8 cellular contexts compared by ENCODE assay signal in genomic region chr7:128343554-128344430, GRCh38. TPM values are rescaled to one million over a fixed set of nuclear protein-coding genes. Genes with fewer than 3 reads are reported as not detected.
DNase-seq lines count a peak whose midpoint lies in the region; ATAC-seq and TF ChIP-seq lines count a peak whose summit lies in the region.

Gene RBM28, minus strand, starts transcription at chr7:128343908. Its CDS starts 115 bp downstream, at chr7:128343793.

- H3K9me3 ChIP-seq in right cardiac atrium (ENCODE audit: control insufficient read depth, low read length) (no peaks in the 10 kb centered on the region), uterus (no peaks in the 10 kb centered on the region)

- peak in 1 of 2 donors; percentile 50 for TF ChIP-seq POLR2A in uterus (IDR thresholded peaks at IDR 0.05)

- 13% methylated on average over 49 of the region's 49 CpGs for WGBS in right cardiac atrium

- intact Hi-C loops in T-helper 2 cell treated with Interferon-gamma antibody and Interleukin-4, amounts not matched to agents 100 ng/mL and 5 ng/mL, for 36 hours (cut with micrococcal nuclease) = loop anchor here (5.0 kb wide), 1 partner anchor 64 kb away; the partner anchor contains the start of gene IMPDH1
- intact Hi-C loops in right cardiac atrium (cut with DNase I) = no loop called here
- intact Hi-C loops in uterus (cut with DNase I; ENCODE audit: low total_unique reads) = no loop called here

- H3K27ac ChIP-seq in right cardiac atrium (ENCODE audit: low read length) = peak within 1 kb of the TSS; percentile 89
- H3K27ac ChIP-seq in uterus = peak within 1 kb of the TSS; percentile 64 to 76

- H3K4me1 ChIP-seq in right cardiac atrium (ENCODE audit: control insufficient read depth, insufficient read depth, low read length) = peaks cover 4% of the 10 kb centered on the region
- peaks cover 0 to 10% of the 10 kb centered on the region in 2 donors for H3K4me1 ChIP-seq in uterus

- peak in 2 of 4 experiments; percentile 3 to 29 for TF ChIP-seq CTCF in uterus (IDR thresholded peaks at IDR 0.05)

- H3K4me3 ChIP-seq in right cardiac atrium (ENCODE audit: low read length) (peak within 1 kb of the TSS; percentile 95), uterus (peak within 1 kb of the TSS; percentile 69 to 84)

- DNase-seq in NCI-H187 (lab: John Stamatoyannopoulos, UW) (peak; percentile 82 to 92), anterior cingulate cortex (lab: John Stamatoyannopoulos, UW) (peak; percentile 37 to 93 (median 78)), right cardiac atrium (peak; percentile 87 to 94 (median 92)), putamen (ENCODE audit: low spot score) (peak; percentile 90), uterus (peak; percentile 80 to 84)

- H3K27me3 ChIP-seq in right cardiac atrium (ENCODE audit: control insufficient read depth, insufficient read depth) = no peaks in the 10 kb centered on the region
- no peaks in the 10 kb centered on the region for H3K27me3 ChIP-seq in uterus

- no peaks in the 10 kb centered on the region for H3K36me3 ChIP-seq in uterus

- ATAC-seq in GM18502 (IDR thresholded peaks at IDR 0.05; ENCODE audit: poor library complexity, unreplicated experiment) (peak; percentile 96), HG02885 (IDR thresholded peaks at IDR 0.05; ENCODE audit: poor library complexity, unreplicated experiment) (peak; percentile 94), right cardiac atrium (peak; percentile 95)

RNA-seq across cellular contexts. Expression of gene RBM28, which starts in this region (rescaled TPM):
- 45.7 and 45.9 TPM in 2 replicates for total RNA-seq in T-helper 2 cell treated with Interferon-gamma antibody and Interleukin-4, amounts not matched to agents 100 ng/mL and 5 ng/mL, for 36 hours
- total RNA-seq in right cardiac atrium (10 to 100 TPM; 21.6 to 34.8 (median 31.8) TPM), uterus (100 to 1,000 TPM in 1 of 4 donors, 10 to 100 TPM in 3; 14.4 to 226 (median 44.0) TPM)
- polyA plus RNA-seq in right cardiac atrium = 29.1 TPM

Comparison
In these comparisons a context has a peak if more than half of its experiments do, and no peak if none do; other contexts are left out.
1. Peak in every context shown above with its lines: DNase-seq, ATAC-seq, H3K4me3 ChIP-seq and H3K27ac ChIP-seq.